28 cellular contexts compared by ENCODE assay signal in genomic region chr2:129101186-129101585, GRCh38.
"Had no signal": no experiment of that assay in that cellular context is flagged by ENCODE, and none has a peak within 500 bp of the region (broad histone marks: within the 10 kb centered on the region; RNA-seq: fewer than 3 reads in every experiment).

No MANE protein-coding gene starts in this region.

- H3K27me3 ChIP-seq: ascending aorta, breast epithelium, esophagus squamous epithelium, gastroesophageal sphincter had no signal

- H3K4me3 ChIP-seq: ascending aorta, breast epithelium, esophagus squamous epithelium, gastroesophageal sphincter had no signal

- FAIRE-seq: colon, endometrium, endothelial cell of umbilical vein had no signal

- H3K27ac ChIP-seq: ascending aorta, breast epithelium, epithelial cell of prostate, esophagus squamous epithelium, gastroesophageal sphincter had no signal

- H3K36me3 ChIP-seq: ascending aorta, breast epithelium, esophagus squamous epithelium, gastroesophageal sphincter had no signal

- DNase-seq: activated CD4-positive, alpha-beta memory T cell treated with anti-CD3 and anti-CD28 coated beads, Interleukin-2, amount 10 ng/mL, durations not matched to agents 7 days and 5 days; activated CD4-positive, alpha-beta T cell treated with anti-CD3 and anti-CD28 coated beads for 36 hours; activated CD4-positive, alpha-beta T cell treated with anti-CD3 and anti-CD28 coated beads, Interleukin-2, amount 10 ng/mL, durations not matched to agents 24 days and 14 days; activated CD4-positive, CD25-positive, alpha-beta regulatory T cell; activated CD4-positive, CD25-positive, alpha-beta regulatory T cell treated with anti-CD3 and anti-CD28 coated beads, Interleukin-2, amount 50 U/mL, for 72 hours; activated CD8-positive, alpha-beta memory T cell treated with anti-CD3 and anti-CD28 coated beads, Interleukin-2, amount 50 U/mL, for 48 hours; activated gamma-delta T cell; activated naive CD4-positive, alpha-beta T cell; activated naive CD4-positive, alpha-beta T cell treated with anti-CD3 and anti-CD28 coated beads, Interleukin-2, amount 10 ng/mL, durations not matched to agents 7 days and 5 days; activated naive CD8-positive, alpha-beta T cell treated with anti-CD3 and anti-CD28 coated beads, Interleukin-2, amount 10 ng/mL, durations not matched to agents 7 days and 5 days; activated T-cell treated with anti-CD3 and anti-CD28 coated beads for 4 hours; activated T-cell treated with anti-CD3 and anti-CD28 coated beads, Interleukin-2, amount 50 U/mL, for 24 hours; activated T-cell treated with anti-CD3 and anti-CD28 coated beads, Interleukin-2, amount 50 U/mL, for 72 hours; cortex of kidney; dermis blood vessel endothelial cell; effector CD8-positive, alpha-beta T cell; esophagus squamous epithelium; foreskin melanocyte; SW 1271; T-cell; T1000 had no signal
